In genomic region chr9:115847245-115847644, GRCh38 we compare ENCODE assay signal across 19 cellular contexts.
DNase-seq lines count a peak whose midpoint lies in the region; ATAC-seq, FAIRE-seq and TF ChIP-seq lines count a peak whose summit lies in the region.
"Had no signal": no experiment of that assay in that cellular context is flagged by ENCODE, and none has a peak within 500 bp of the region (broad histone marks: within the 10 kb centered on the region; RNA-seq: fewer than 3 reads in every experiment).

No MANE protein-coding gene starts in this region.

- H3K4me3 ChIP-seq in IMR-90 (ENCODE audit: insufficient read depth, low read depth, low read length) (no peak overlapping the region), mammary epithelial cell (replicated peaks in 1 of 3; ENCODE audit: insufficient read depth in 1 of 3, low read depth in 2 of 3, low read length in 3 of 3) (no peak overlapping the region)
- H3K4me3 ChIP-seq: heart right ventricle had no signal

- dilution Hi-C loops in IMR-90 (cut with HindIII; ENCODE audit: low sequenced_read_pairs, unreplicated experiment), result no loop called here
- dilution Hi-C loops in mammary epithelial cell (cut with HindIII; ENCODE audit: low sequenced_read_pairs), result no loop called here

- H4K20me1 ChIP-seq in IMR-90 (ENCODE audit: insufficient read depth, low read length) (no peaks in the 10 kb centered on the region), mammary epithelial cell (ENCODE audit: insufficient read depth, low read length) (no peaks in the 10 kb centered on the region)

- H2BK20ac ChIP-seq in IMR-90 (ENCODE audit: low read depth, low read length), result no peak overlapping the region

- intact Hi-C loops in IMR-90 (cut with micrococcal nuclease) (loop anchor here (5.0 kb wide), 2 partner anchors 255 to 310 kb away; no protein-coding TSS in a partner anchor), mammary epithelial cell (cut with micrococcal nuclease) (no loop called here)

- in situ Hi-C loops in IMR-90 (cut with MboI; ENCODE audit: low sequenced_read_pairs) (no loop called here), mammary epithelial cell (cut with MboI; ENCODE audit: low sequenced_read_pairs in 2 of 2) (no loop called here)

- peak; percentile 36 for DNase-seq in AG08396 (ENCODE audit: low spot score)
- DNase-seq in IMR-90, result peak; percentile 86
- peak; percentile 72 for DNase-seq in mammary epithelial cell
- DNase-seq in hepatic stellate cell (ENCODE audit: low spot score), result peak; percentile 11
- DNase-seq in DMS53 (lab: John Stamatoyannopoulos, UW), result no peak
- DNase-seq in GM19239 (ENCODE audit: insufficient read length, low spot score), result no peak
- no peak for DNase-seq in caudate nucleus (lab: John Stamatoyannopoulos, UW)
- DNase-seq in DMS153 treated with DMSO at 0.1 percent for 48 hours (lab: John Stamatoyannopoulos, UW; ENCODE audit: unreplicated experiment), result no peak
- DNase-seq: ACHN; activated CD4-positive, alpha-beta T cell treated with anti-CD3 and anti-CD28 coated beads, Interleukin-2, amount 10 ng/mL, durations not matched to agents 7 days and 5 days; central memory CD4-positive, alpha-beta T cell; effector memory CD4-positive, alpha-beta T cell; GOT3; heart right ventricle; mesendoderm; NCI-H187; NCI-H510A treated with DMSO at 0.1 percent for 48 hours had no signal

- no peak overlapping the region; the same call in 1 of the 2 replicates for H3K4ac ChIP-seq in IMR-90 (ENCODE audit: low read depth, low read length)

- FAIRE-seq in GM19239 (lab: Jason Lieb, UNC), result no peak
- FAIRE-seq: D721Med, keratinocyte had no signal

- no CpG with 5 or more reads among the region's 1 CpG for WGBS in IMR-90 (ENCODE audit: extremely low coverage in 2 of 2, insufficient read length in 1 of 2), 2 experiments
- WGBS in mammary epithelial cell (ENCODE audit: low coverage, missing lambda C conversion rate), result 7% methylated on average over 1 of the region's 1 CpG

- H3K9me1 ChIP-seq in IMR-90 (ENCODE audit: insufficient read depth, low read length), result peaks cover 5% of the 10 kb centered on the region; the same call in 1 of the 2 replicates

- no peaks in the 10 kb centered on the region for H3K79me2 ChIP-seq in mammary epithelial cell (ENCODE audit: insufficient read depth, low read length)

- no peaks in the 10 kb centered on the region for H3K79me1 ChIP-seq in IMR-90 (ENCODE audit: low read depth in 1 of 2, low read length in 2 of 2)

- H2BK120ac ChIP-seq in IMR-90 (ENCODE audit: low read depth, low read length), result peak overlapping the region; percentile 56; the same call in 1 of the 2 replicates

- H3K18ac ChIP-seq in IMR-90 (ENCODE audit: low read depth, low read length), result no peak overlapping the region

- CTCF ChIA-PET in IMR-90 (lab: Yijun Ruan, JAX), result no interaction called here
- CTCF ChIA-PET in mammary epithelial cell (lab: Charles Lee; ENCODE audit: low non-redundant PET), result no interaction called here

- no TSS peak for BruUV-seq in IMR-90 (replicated peaks; lab: Mats Ljungman, UMichigan)
- BruUV-seq in mammary epithelial cell (replicated peaks; lab: Mats Ljungman, UMichigan), result no TSS peak

- H3K9ac ChIP-seq in IMR-90 (ENCODE audit: low read depth, low read length) (no peak overlapping the region), mammary epithelial cell (ENCODE audit: insufficient read depth, low read length) (no peak overlapping the region)

- H3K56ac ChIP-seq in IMR-90 (ENCODE audit: extremely low read depth, insufficient read depth, low read length), result no peak overlapping the region

- H2AK5ac ChIP-seq in IMR-90 (ENCODE audit: low read depth, low read length), result no peak overlapping the region

- H2BK5ac ChIP-seq in IMR-90 (ENCODE audit: low read depth, low read length, poor library complexity, severe bottlenecking), result no peak overlapping the region

- H3K14ac ChIP-seq in IMR-90 (replicated peaks; ENCODE audit: low read depth, low read length), result no peak overlapping the region

- no peak for TF ChIP-seq RAD21 in IMR-90 (IDR thresholded peaks at IDR 0.05; ENCODE audit: low read length)

- H3K36me3 ChIP-seq in IMR-90 (ENCODE audit: control insufficient read depth, insufficient read depth, low read length), result no peaks in the 10 kb centered on the region
- H3K36me3 ChIP-seq in mammary epithelial cell (ENCODE audit: insufficient read depth, low read length), result no peaks in the 10 kb centered on the region
- H3K36me3 ChIP-seq: heart right ventricle had no signal

- H2AK9ac ChIP-seq in IMR-90 (replicated peaks; ENCODE audit: low read depth, low read length, poor library complexity), result no peak overlapping the region

- no peak for TF ChIP-seq CTCF in IMR-90 (conservative IDR thresholded peaks at IDR 0.05; ENCODE audit: low read depth, low read length)
- no peak for TF ChIP-seq CTCF in mammary epithelial cell (conservative IDR thresholded peaks at IDR 0.05 in 1 of 2, IDR thresholded peaks at IDR 0.05 in 1 of 2; ENCODE audit: extremely low read depth in 1 of 2, insufficient read depth in 1 of 2, low read depth in 1 of 2, low read length in 2 of 2)

- H3K27ac ChIP-seq in IMR-90 (ENCODE audit: insufficient read depth, low read length) (no peak overlapping the region), mammary epithelial cell (ENCODE audit: insufficient read depth, low read depth, low read length) (no peak overlapping the region), caudate nucleus (ENCODE audit: low read depth, low read length) (no peak overlapping the region)
- H3K27ac ChIP-seq: heart right ventricle had no signal

- H2BK15ac ChIP-seq in IMR-90 (ENCODE audit: low read depth, low read length), result no peak overlapping the region

- H3K4me1 ChIP-seq in IMR-90 (ENCODE audit: control insufficient read depth, insufficient read depth, low read length) (peaks cover 6% of the 10 kb centered on the region), mammary epithelial cell (ENCODE audit: insufficient read depth, low read length) (peaks cover 36% of the 10 kb centered on the region)
- H3K4me1 ChIP-seq: heart right ventricle had no signal

- H4K8ac ChIP-seq in IMR-90 (ENCODE audit: low read depth in 2 of 2, low read length in 2 of 2), result no peak overlapping the region

- H3K4me2 ChIP-seq in IMR-90 (ENCODE audit: low read depth, low read length) (no peak overlapping the region), mammary epithelial cell (ENCODE audit: insufficient read depth, low read depth, low read length) (no peak overlapping the region)

- H3K23ac ChIP-seq in IMR-90 (ENCODE audit: low read depth, low read length), result no peak overlapping the region

- H3K9me3 ChIP-seq in IMR-90 (ENCODE audit: control insufficient read depth, insufficient read depth, low read length) (no peaks in the 10 kb centered on the region), mammary epithelial cell (replicated peaks; ENCODE audit: insufficient read depth, low read length) (no peaks in the 10 kb centered on the region)
- H3K9me3 ChIP-seq: heart right ventricle had no signal

- no peak overlapping the region for H4K91ac ChIP-seq in IMR-90 (ENCODE audit: insufficient read depth, low read depth, low read length)

- POLR2A ChIA-PET in IMR-90 (lab: Charles Lee; ENCODE audit: unreplicated experiment), result no interaction called here

- peak; percentile 63 for ATAC-seq in IMR-90 (ENCODE audit: low read depth)
- ATAC-seq: heart right ventricle had no signal

- H2AFZ ChIP-seq in IMR-90 (replicated peaks; ENCODE audit: low read length, poor library complexity) (no peak overlapping the region), mammary epithelial cell (ENCODE audit: low read depth, low read length) (no peak overlapping the region)

- H3K27me3 ChIP-seq in IMR-90 (ENCODE audit: control insufficient read depth, insufficient read depth, low read length), result no peaks in the 10 kb centered on the region
- no peaks in the 10 kb centered on the region for H3K27me3 ChIP-seq in mammary epithelial cell (ENCODE audit: insufficient read depth, low read length)
- H3K27me3 ChIP-seq: heart right ventricle had no signal

- TF ChIP-seq POLR2A in IMR-90 (IDR thresholded peaks at IDR 0.05; ENCODE audit: low read depth, low read length), result no peak

- no peak overlapping the region; the same call in 1 of the 2 replicates for H4K5ac ChIP-seq in IMR-90 (ENCODE audit: low read depth, low read length)

TF ChIP-seq in IMR-90, 13 proteins besides CTCF, POLR2A, EP300 and RAD21:
- TF ChIP-seq NFE2L2 (IDR thresholded peaks at IDR 0.05; ENCODE audit: low read depth, low read length) (peak; percentile 59), RFX5 (IDR thresholded peaks at IDR 0.05; ENCODE audit: low read depth, low read length) (no peak), FOS (IDR thresholded peaks at IDR 0.05; ENCODE audit: low read depth, low read length) (peak; percentile 54), SMC3 (IDR thresholded peaks at IDR 0.05; ENCODE audit: low read depth, low read length) (no peak), RCOR1 (IDR thresholded peaks at IDR 0.05; ENCODE audit: insufficient replicate concordance, low read length) (no peak), USF2 (IDR thresholded peaks at IDR 0.05; ENCODE audit: low read depth, low read length) (no peak), ELK1 (IDR thresholded peaks at IDR 0.05; ENCODE audit: borderline replicate concordance, low read depth, low read length) (no peak), BHLHE40 (IDR thresholded peaks at IDR 0.05; ENCODE audit: low read depth, low read length) (no peak), MAFK (IDR thresholded peaks at IDR 0.05; ENCODE audit: low read depth, low read length) (0 out of 2 replicates have a peak, but pooled peaks have one; percentile 3), MAZ (IDR thresholded peaks at IDR 0.05; ENCODE audit: borderline replicate concordance, low read depth, low read length) (no peak), CHD1 (IDR thresholded peaks at IDR 0.05; ENCODE audit: low read depth, low read length) (no peak), CEBPB (IDR thresholded peaks at IDR 0.05; ENCODE audit: low read depth, low read length) (0 out of 2 replicates have a peak, but pooled peaks have one; percentile 5), MXI1 (IDR thresholded peaks at IDR 0.05; ENCODE audit: borderline replicate concordance, low read depth, low read length) (no peak)

Comparison
In these comparisons a context has a peak if more than half of its experiments do, and no peak if none do; other contexts are left out.
1. DNase-seq: peak in AG08396 (single experiment), IMR-90 (single experiment), mammary epithelial cell (single experiment) and hepatic stellate cell (single experiment); none in DMS53 (single experiment), GM19239 (single experiment), caudate nucleus (0 of 61) and DMS153 treated with DMSO at 0.1 percent for 48 hours (single experiment).